Comparison of ENCODE assay signal across 20 cellular contexts in genomic region chr7:31896929-31897328, GRCh38.
DNase-seq lines count a peak whose midpoint lies in the region; ATAC-seq and TF ChIP-seq lines count a peak whose summit lies in the region.
"Had no signal": no experiment of that assay in that cellular context is flagged by ENCODE, and none has a peak within 500 bp of the region (broad histone marks: within the 10 kb centered on the region; RNA-seq: fewer than 3 reads in every experiment).

No MANE protein-coding gene starts in this region.

- H3K4me1 ChIP-seq in smooth muscle cell (ENCODE audit: low read depth) (peaks cover 15% of the 10 kb centered on the region), aorta (ENCODE audit: control insufficient read depth in 1 of 2, insufficient read depth in 2 of 2, low read length in 2 of 2) (no peaks in the 10 kb centered on the region), ovary (ENCODE audit: insufficient read depth) (no peaks in the 10 kb centered on the region)

- no peaks in the 10 kb centered on the region for H3K79me2 ChIP-seq in smooth muscle cell (ENCODE audit: low read depth)

- H3K27ac ChIP-seq in smooth muscle cell (ENCODE audit: low read depth) (no peak overlapping the region), aorta (ENCODE audit: low read depth in 1 of 2, low read length in 2 of 2) (no peak overlapping the region), ovary (no peak overlapping the region)

- 31% methylated on average over 6 of the region's 6 CpGs for WGBS in smooth muscle cell (ENCODE audit: low lambda C conversion rate)
- WGBS in aorta, 2 donors: 34 to 44% methylated on average over 6 of the region's 6 CpGs
- WGBS in ovary, 3 donors: 43 to 66% (median 58%) methylated on average over 6 of the region's 6 CpGs

- DNase-seq in ELF-1 (ENCODE audit: low read depth, low spot score): peak; percentile 18
- DNase-seq in NCI-H460 (ENCODE audit: extremely low read depth, low read depth): peak; percentile 98
- peak; percentile 83 for DNase-seq in fibroblast of villous mesenchyme (ENCODE audit: low read depth)
- no peak for DNase-seq in smooth muscle cell (lab: John Stamatoyannopoulos, UW; ENCODE audit: unreplicated experiment)
- DNase-seq in iPS-NIHi11 (ENCODE audit: low spot score): no peak
- no peak for DNase-seq in aorta
- no peak for DNase-seq in ovary
- DNase-seq: activated CD4-positive, alpha-beta T cell treated with anti-CD3 and anti-CD28 coated beads for 36 hours; activated CD8-positive, alpha-beta T cell treated with anti-CD3 and anti-CD28 coated beads, Interleukin-2, amount 10 ng/mL, durations not matched to agents 7 days and 5 days; islet precursor cell; naive B cell; NCI-H1417 treated with DMSO at 0.1 percent for 48 hours; NCI-H2171; NCI-H524 treated with DMSO at 0.1 percent for 48 hours; occipital lobe; SK-N-SH; stimulated activated CD4-positive, alpha-beta T cell treated with anti-CD3 and anti-CD28 coated beads, Interleukin-2, amount 100 ng/mL, for 48 hours; T-helper 17 cell had no signal

- peaks cover 4% of the 10 kb centered on the region for H3F3A ChIP-seq in smooth muscle cell (ENCODE audit: low read depth)

- TF ChIP-seq CTCF in fibroblast of villous mesenchyme (IDR thresholded peaks at IDR 0.05; ENCODE audit: insufficient read depth, low read depth, low read length) (no peak), smooth muscle cell (IDR thresholded peaks at IDR 0.05; ENCODE audit: borderline replicate concordance, insufficient read depth, poor library complexity, severe bottlenecking) (no peak), ovary (IDR thresholded peaks at IDR 0.05) (no peak)

- H3K36me3 ChIP-seq in smooth muscle cell (ENCODE audit: low read depth): no peaks in the 10 kb centered on the region
- no peaks in the 10 kb centered on the region for H3K36me3 ChIP-seq in aorta (ENCODE audit: control insufficient read depth in 1 of 2, insufficient read depth in 2 of 2, low read length in 1 of 2)
- H3K36me3 ChIP-seq in ovary: no peaks in the 10 kb centered on the region

- H3K27me3 ChIP-seq in smooth muscle cell (ENCODE audit: low read depth) (peaks cover 53% of the 10 kb centered on the region), aorta (ENCODE audit: control insufficient read depth in 1 of 2, insufficient read depth in 2 of 2, low read length in 1 of 2) (no peaks in the 10 kb centered on the region), ovary (no peaks in the 10 kb centered on the region)

- H3K4me3 ChIP-seq in fibroblast of villous mesenchyme (ENCODE audit: low read depth, low read length) (no peak overlapping the region), smooth muscle cell (no peak overlapping the region), aorta (ENCODE audit: low read length in 2 of 2) (no peak overlapping the region), ovary (no peak overlapping the region)
- H3K4me3 ChIP-seq: GM12878 had no signal

- ATAC-seq in aorta (ENCODE audit: low FRiP score): no peak
- ATAC-seq: activated CD4-positive, alpha-beta T cell treated with anti-CD3 and anti-CD28 coated beads for 36 hours; activated CD8-positive, alpha-beta T cell treated with anti-CD3 and anti-CD28 coated beads, Interleukin-2, amount 10 ng/mL, durations not matched to agents 7 days and 5 days; GM12878; HCT116; T-helper 17 cell had no signal

- intact Hi-C loops in aorta (cut with DNase I) (no loop called here), ovary (cut with DNase I) (no loop called here)

- no peak overlapping the region for H3K9ac ChIP-seq in smooth muscle cell (ENCODE audit: low read depth)
- H3K9ac ChIP-seq: SK-N-SH had no signal

- H3K9me3 ChIP-seq in smooth muscle cell (replicated peaks; ENCODE audit: low read depth) (no peaks in the 10 kb centered on the region), aorta (ENCODE audit: control insufficient read depth, low read length) (peaks cover 1% of the 10 kb centered on the region), ovary (no peaks in the 10 kb centered on the region)
- H3K9me3 ChIP-seq: SK-N-SH had no signal

- no peak overlapping the region for H2AFZ ChIP-seq in smooth muscle cell (ENCODE audit: low read depth)

- no peak for TF ChIP-seq EP300 in ovary (IDR thresholded peaks at IDR 0.05)

- TF ChIP-seq POLR2A in ovary (IDR thresholded peaks at IDR 0.05): no peak

- peak overlapping the region; percentile 39 for H3K4me2 ChIP-seq in smooth muscle cell
- H3K4me2 ChIP-seq: SK-N-SH had no signal

- no peaks in the 10 kb centered on the region for H4K20me1 ChIP-seq in smooth muscle cell (ENCODE audit: low read depth)

Comparison
In these comparisons a context has a peak if more than half of its experiments do, and no peak if none do; other contexts are left out.
1. DNase-seq: peak in ELF-1 (single experiment), NCI-H460 (single experiment) and fibroblast of villous mesenchyme (single experiment); none in smooth muscle cell (single experiment), iPS-NIHi11 (single experiment), aorta (0 of 2) and ovary (0 of 5).